In the genomic region with DNA sequence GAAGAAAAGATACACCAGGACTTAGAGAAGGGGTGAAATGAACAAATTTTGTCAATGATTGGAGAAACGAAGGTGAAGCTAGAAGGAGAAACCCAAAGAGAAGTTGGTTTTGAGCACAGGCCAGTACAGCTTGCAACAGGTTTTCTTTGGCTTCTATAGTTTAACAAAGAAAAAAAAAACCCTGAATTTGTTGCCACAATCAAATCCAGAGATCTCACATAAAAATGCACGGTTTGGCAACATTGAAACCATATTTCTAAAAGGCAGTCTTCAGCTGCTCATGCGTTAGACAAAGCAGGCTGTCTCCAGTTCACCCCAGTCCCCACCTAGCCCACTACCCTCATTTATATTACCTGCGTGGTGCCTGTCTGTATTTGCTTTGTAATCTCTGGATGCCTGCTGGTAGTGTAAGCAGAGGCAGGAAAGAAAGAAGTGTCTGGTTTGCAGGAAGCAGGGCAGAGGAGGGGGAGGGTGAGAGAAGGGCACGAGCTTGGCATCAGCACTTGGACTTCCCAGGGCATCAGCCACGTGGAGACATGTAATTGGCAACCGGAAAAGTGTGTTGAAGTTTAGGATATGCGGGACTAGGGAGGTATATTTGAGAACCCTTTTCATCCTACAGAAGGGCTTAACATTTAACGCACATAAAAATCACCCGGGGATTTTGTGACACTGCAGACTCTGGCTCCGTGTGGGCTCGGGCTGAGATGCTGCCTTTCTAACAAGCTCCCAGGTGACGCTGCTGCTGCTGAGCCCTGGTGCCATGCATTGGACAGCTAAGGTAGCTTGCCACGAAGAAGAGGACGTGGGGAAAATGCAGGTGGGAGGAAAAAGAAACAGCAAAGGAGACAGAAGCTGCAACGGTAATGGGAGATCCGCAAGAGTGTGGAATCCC, we compare ENCODE assay signal across 1 cellular context.
TF ChIP-seq lines count a peak whose summit lies in the region.

No MANE protein-coding gene starts in this region.

TF ChIP-seq in H1, 55 proteins besides CTCF, POLR2A, EP300 and RAD21:
- TF ChIP-seq CHD2 (IDR thresholded peaks at IDR 0.05; ENCODE audit: low read length) = no peak
- no peak for TF ChIP-seq ASH2L (IDR thresholded peaks at IDR 0.05; ENCODE audit: low read length)
- no peak for TF ChIP-seq JUND (IDR thresholded peaks at IDR 0.05; ENCODE audit: low read length)
- TF ChIP-seq CBX5 (IDR thresholded peaks at IDR 0.05; ENCODE audit: low read depth, low read length) = no peak
- no peak for TF ChIP-seq KDM1A (IDR thresholded peaks at IDR 0.05; ENCODE audit: borderline replicate concordance, low read length)
- TF ChIP-seq SIRT6 (IDR thresholded peaks at IDR 0.05; ENCODE audit: low read length) = no peak
- no peak for TF ChIP-seq POLR2AphosphoS5 (IDR thresholded peaks at IDR 0.05; ENCODE audit: low read depth, low read length)
- TF ChIP-seq SP2 (IDR thresholded peaks at IDR 0.05; ENCODE audit: low read length) = no peak
- TF ChIP-seq SP4 (IDR thresholded peaks at IDR 0.05; ENCODE audit: low read length) = no peak
- TF ChIP-seq POU5F1 (IDR thresholded peaks at IDR 0.05; ENCODE audit: low read depth, low read length) = no peak
- TF ChIP-seq, protein P1, sequence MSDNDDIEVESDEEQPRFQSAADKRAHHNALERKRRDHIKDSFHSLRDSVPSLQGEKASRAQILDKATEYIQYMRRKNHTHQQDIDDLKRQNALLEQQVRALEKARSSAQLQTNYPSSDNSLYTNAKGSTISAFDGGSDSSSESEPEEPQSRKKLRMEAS (IDR thresholded peaks at IDR 0.05) = no peak
- TF ChIP-seq GABPA (IDR thresholded peaks at IDR 0.05; ENCODE audit: borderline replicate concordance, insufficient read depth, low read length) = no peak
